Comparison of ENCODE assay signal across 19 cellular contexts in the genomic region with DNA sequence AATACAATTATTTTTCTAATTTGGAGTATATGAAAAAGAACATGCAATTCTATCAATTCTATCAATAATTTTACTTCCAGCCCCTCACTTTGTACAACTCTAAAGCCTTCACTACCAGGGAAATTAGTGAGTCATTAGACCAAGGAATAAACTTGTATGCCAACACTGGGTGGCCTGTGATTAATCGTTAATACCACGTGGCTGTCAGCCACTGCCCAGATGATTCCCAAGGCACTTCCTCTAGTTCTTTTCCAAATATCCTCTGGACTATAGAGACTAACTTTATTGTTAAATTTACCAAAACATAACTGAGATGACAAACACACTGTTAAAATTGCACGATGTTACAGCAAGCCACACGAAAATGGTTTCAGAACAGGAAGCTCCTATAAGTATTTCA. TPM values are rescaled to one million over a fixed set of nuclear protein-coding genes. Genes with fewer than 3 reads are reported as not detected.
DNase-seq lines count a peak whose midpoint lies in the region; ATAC-seq, FAIRE-seq and TF ChIP-seq lines count a peak whose summit lies in the region.
"Had no signal": no experiment of that assay in that cellular context is flagged by ENCODE, and none has a peak within 500 bp of the region (broad histone marks: within the 10 kb centered on the region; RNA-seq: fewer than 3 reads in every experiment).

No MANE protein-coding gene starts in this region.

- TF ChIP-seq RAD21 in HepG2 (CRISPR knock-in tag; IDR thresholded peaks at IDR 0.05), result no peak

- H4K20me1 ChIP-seq in HepG2 (ENCODE audit: insufficient read depth, low read length), result no peaks in the 10 kb centered on the region

- in situ Hi-C loops in HepG2 (cut with HindIII; ENCODE audit: extremely low pct_ligation_motif_present, low pct_unique_long_range_greater_than_20kb), result no loop called here

- no peak overlapping the region for H3K9ac ChIP-seq in HepG2 (ENCODE audit: insufficient read depth, low read depth, low read length)

- ATAC-seq in right lobe of liver (peak; percentile 33 to 65 (median 56)), HepG2 (no peak), body of pancreas (peak; percentile 67)
- ATAC-seq: activated CD8-positive, alpha-beta T cell treated with anti-CD3 and anti-CD28 coated beads for 36 hours; heart left ventricle; natural killer cell had no signal

- H3K36me3 ChIP-seq in right lobe of liver (no peaks in the 10 kb centered on the region), HepG2 (replicated peaks in 1 of 2; ENCODE audit: control insufficient read depth in 1 of 2, insufficient read depth in 2 of 2, low read length in 2 of 2) (no peaks in the 10 kb centered on the region), body of pancreas (replicated peaks in 1 of 2; ENCODE audit: insufficient read depth in 1 of 2, low read depth in 2 of 2) (no peaks in the 10 kb centered on the region)
- H3K36me3 ChIP-seq: heart left ventricle, upper lobe of left lung had no signal

- no peak overlapping the region for H3K4me2 ChIP-seq in HepG2 (ENCODE audit: low read depth, low read length)

- DNase-seq in right lobe of liver (no peak), HepG2 (ENCODE audit: low spot score) (no peak), body of pancreas (no peak), foreskin melanocyte (peak; percentile 78), NCI-H2196 treated with DMSO at 0.1 percent for 48 hours (lab: John Stamatoyannopoulos, UW; ENCODE audit: unreplicated experiment) (no peak), urothelium cell line (ENCODE audit: low spot score) (no peak), NCI-H526 (lab: John Stamatoyannopoulos, UW) (no peak), occipital lobe (lab: John Stamatoyannopoulos, UW) (no peak)
- DNase-seq: 8988T; activated CD8-positive, alpha-beta T cell treated with anti-CD3 and anti-CD28 coated beads for 36 hours; H9; heart left ventricle; natural killer cell; NCI-H146; NCI-H226; posterior cingulate gyrus; upper lobe of left lung had no signal

- CTCF ChIA-PET in HepG2 (lab: Yijun Ruan, JAX; ENCODE audit: low intra/inter-chr PET ratio, low total read pairs), result no interaction called here

- TF ChIP-seq EP300 in HepG2 (IDR thresholded peaks at IDR 0.05; ENCODE audit: low read depth in 2 of 2, low read length in 2 of 2), result no peak
- TF ChIP-seq EP300 in HepG2 (CRISPR knock-in tag; IDR thresholded peaks at IDR 0.05; ENCODE audit: borderline replicate concordance), result no peak

- H3K27me3 ChIP-seq in right lobe of liver (no peaks in the 10 kb centered on the region), HepG2 (ENCODE audit: control insufficient read depth in 1 of 2, insufficient read depth in 2 of 2, low read length in 2 of 2) (no peaks in the 10 kb centered on the region), body of pancreas (no peaks in the 10 kb centered on the region)
- H3K27me3 ChIP-seq: heart left ventricle, upper lobe of left lung had no signal

- TF ChIP-seq POLR2A in right lobe of liver (IDR thresholded peaks at IDR 0.05) (no peak), HepG2 (IDR thresholded peaks at IDR 0.05; ENCODE audit: insufficient read depth in 1 of 2, low read depth in 2 of 2, low read length in 2 of 2) (no peak), body of pancreas (IDR thresholded peaks at IDR 0.05) (no peak)

- H3K9me3 ChIP-seq in right lobe of liver (no peaks in the 10 kb centered on the region), HepG2 (ENCODE audit: low read length) (no peaks in the 10 kb centered on the region), body of pancreas (no peaks in the 10 kb centered on the region)
- H3K9me3 ChIP-seq: upper lobe of left lung had no signal

- BruUV-seq in HepG2 (replicated peaks; lab: Mats Ljungman, UMichigan), result no TSS peak

- no peak overlapping the region for H2AFZ ChIP-seq in HepG2 (ENCODE audit: low read length)

- H3K27ac ChIP-seq in right lobe of liver (peak overlapping the region in 1 of 3 donors; percentile 1), HepG2 (ENCODE audit: extremely low read length, insufficient read depth, low read length) (no peak overlapping the region), body of pancreas (peak overlapping the region in 1 of 4 donors; percentile 45)
- H3K27ac ChIP-seq: C4-2B had no signal

- peaks cover 0 to 7% (median 0%) of the 10 kb centered on the region in 4 donors for H3K4me1 ChIP-seq in right lobe of liver
- H3K4me1 ChIP-seq in HepG2 (ENCODE audit: insufficient read depth, low read length), result peaks cover 7% of the 10 kb centered on the region; the same call in 1 of the 2 replicates
- H3K4me1 ChIP-seq in body of pancreas, result no peaks in the 10 kb centered on the region

- intact Hi-C loops in right lobe of liver (cut with DNase I), result no loop called here
- intact Hi-C loops in HepG2 (cut with micrococcal nuclease; ENCODE audit: unreplicated experiment), result no loop called here
- intact Hi-C loops in body of pancreas (cut with DNase I), result no loop called here

- TF ChIP-seq CTCF in right lobe of liver (IDR thresholded peaks at IDR 0.05), result no peak
- TF ChIP-seq CTCF in HepG2 (CRISPR knock-in tag; IDR thresholded peaks at IDR 0.05), result no peak
- no peak for TF ChIP-seq CTCF in body of pancreas (IDR thresholded peaks at IDR 0.05)

- FAIRE-seq in HepG2 (lab: Jason Lieb, UNC), result no peak
- FAIRE-seq in urothelium cell line (lab: Jason Lieb, UNC), result no peak

- 37% methylated on average over 4 of the region's 4 CpGs for WGBS in right lobe of liver (ENCODE audit: insufficient coverage, low coverage, low lambda C conversion rate, missing lambda C conversion rate)
- WGBS in HepG2 (ENCODE audit: low lambda C conversion rate), result 81% methylated on average over 4 of the region's 4 CpGs
- 61 to 72% methylated on average over 4 of the region's 4 CpGs for WGBS in body of pancreas, 2 donors

- H3K4me3 ChIP-seq in right lobe of liver (no peak overlapping the region), HepG2 (replicated peaks in 1 of 3; ENCODE audit: insufficient read depth in 1 of 3, low read depth in 2 of 3, low read length in 3 of 3) (no peak overlapping the region), body of pancreas (no peak overlapping the region)
- H3K4me3 ChIP-seq: upper lobe of left lung had no signal

- POLR2A ChIA-PET in HepG2 (lab: Yijun Ruan, JAX), result no interaction called here

- H3K79me2 ChIP-seq in HepG2 (ENCODE audit: insufficient read depth, low read length), result no peaks in the 10 kb centered on the region

TF ChIP-seq in HepG2, 621 proteins besides CTCF, POLR2A, EP300 and RAD21 (continues in another document):
- TF ChIP-seq, protein P1, sequence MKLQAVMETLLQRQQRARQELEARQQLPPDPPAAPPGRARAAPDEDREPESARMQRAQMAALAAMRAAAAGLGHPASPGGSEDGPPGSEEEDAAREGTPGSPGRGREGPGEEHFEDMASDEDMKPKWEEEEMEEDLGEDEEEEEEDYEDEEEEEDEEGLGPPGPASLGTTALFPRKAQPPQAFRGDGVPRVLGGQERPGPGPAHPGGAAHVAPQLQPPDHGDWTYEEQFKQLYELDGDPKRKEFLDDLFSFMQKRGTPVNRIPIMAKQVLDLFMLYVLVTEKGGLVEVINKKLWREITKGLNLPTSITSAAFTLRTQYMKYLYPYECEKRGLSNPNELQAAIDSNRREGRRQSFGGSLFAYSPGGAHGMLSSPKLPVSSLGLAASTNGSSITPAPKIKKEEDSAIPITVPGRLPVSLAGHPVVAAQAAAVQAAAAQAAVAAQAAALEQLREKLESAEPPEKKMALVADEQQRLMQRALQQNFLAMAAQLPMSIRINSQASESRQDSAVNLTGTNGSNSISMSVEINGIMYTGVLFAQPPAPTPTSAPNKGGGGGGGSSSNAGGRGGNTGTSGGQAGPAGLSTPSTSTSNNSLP (IDR thresholded peaks at IDR 0.05; ENCODE audit: low read depth, low read length), result no peak
- TF ChIP-seq, protein P2, sequence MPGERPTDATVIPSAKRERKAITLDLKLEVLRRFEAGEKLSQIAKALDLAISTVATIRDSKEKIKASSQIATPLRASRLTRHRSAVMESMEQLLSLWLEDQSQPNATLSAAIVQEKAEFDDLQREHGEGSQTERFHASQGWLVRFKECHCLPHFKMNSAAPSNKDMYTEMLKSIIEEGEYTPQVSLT (CRISPR knock-in tag; IDR thresholded peaks at IDR 0.05; ENCODE audit: borderline replicate concordance, low read depth), result no peak
- TF ChIP-seq ZNF883 (CRISPR knock-in tag; IDR thresholded peaks at IDR 0.05; ENCODE audit: not compliant biosample characterization), result no peak
- no peak for TF ChIP-seq NFE2L1 (CRISPR knock-in tag; IDR thresholded peaks at IDR 0.05; ENCODE audit: borderline replicate concordance)
- no peak for TF ChIP-seq JARID2 (CRISPR knock-in tag; IDR thresholded peaks at IDR 0.05; ENCODE audit: insufficient replicate concordance)

RNA-seq across cellular contexts. Expression of a gene that starts 45.7 kb away (rescaled TPM):
- total RNA-seq in right lobe of liver (1 to 10 TPM; 2.2 to 10.0 (median 4.6) TPM), HepG2 (2016; rRNA removed; fragmentation: Illumina TruSeq; extraction: Trizol) (0.86 and 1.2 TPM in 2 replicates), body of pancreas (1 to 10 TPM; 4.9 to 7.3 TPM), occipital lobe (24.6 TPM)
- total RNA-seq in HepG2 (2016; cell fraction: cytosol; rRNA removed; fragmentation: Illumina TruSeq; extraction: Trizol; ENCODE audit: low read depth), result 1.5 TPM in 2 replicates
- 1.00 and 1.2 TPM in 2 replicates for total RNA-seq in HepG2 (2016; cell fraction: insoluble cytoplasmic fraction; rRNA removed; fragmentation: Illumina TruSeq; extraction: Trizol)
- 1.4 and 1.7 TPM in 2 replicates for total RNA-seq in HepG2 (2016; cell fraction: membrane; rRNA removed; fragmentation: Illumina TruSeq; extraction: Trizol)
- total RNA-seq in HepG2 (2016; cell fraction: nucleus; rRNA removed; fragmentation: Illumina TruSeq; extraction: Trizol), result 1.4 TPM in 2 replicates
- 1.1 and 1.2 TPM in 2 replicates for polyA plus RNA-seq in HepG2 (2011; rRNA removed)
- polyA plus RNA-seq in HepG2 (2011; cell fraction: cytosol; rRNA removed), result 0.85 and 1.0 TPM in 2 replicates
- 2.2 and 2.4 TPM in 2 replicates for polyA plus RNA-seq in HepG2 (2011; cell fraction: nucleus; rRNA removed)
- 1.1 and 1.6 TPM in 2 replicates for polyA plus RNA-seq in HepG2 (2012)
- polyA plus RNA-seq in HepG2 (2016; cell fraction: cytosol; fragmentation: Illumina TruSeq; extraction: Trizol; ENCODE audit: low read depth), result 0.11 and 0.16 TPM in 2 replicates
- 0.65 and 0.91 TPM in 2 replicates for polyA plus RNA-seq in HepG2 (2016; cell fraction: insoluble cytoplasmic fraction; fragmentation: Illumina TruSeq; extraction: Trizol; ENCODE audit: low read depth)
- 0.37 and 0.44 TPM in 2 replicates for polyA plus RNA-seq in HepG2 (2016; cell fraction: membrane; fragmentation: Illumina TruSeq; extraction: Trizol; ENCODE audit: low read depth)
- polyA plus RNA-seq in HepG2 (2016; cell fraction: nucleus; fragmentation: Illumina TruSeq; extraction: Trizol; ENCODE audit: insufficient read depth, low read depth), result 1.5 and 2.3 TPM in 2 replicates
- polyA minus RNA-seq in HepG2 (2011; rRNA and poly(A)+ RNA removed; ENCODE audit: low replicate concordance), result 9.5 and 48.9 TPM in 2 replicates
- 1.5 and 1.6 TPM in 2 replicates for polyA minus RNA-seq in HepG2 (2011; cell fraction: cytosol; rRNA and poly(A)+ RNA removed)
- polyA minus RNA-seq in HepG2 (2011; cell fraction: nucleus; rRNA and poly(A)+ RNA removed), result 2.5 and 2.6 TPM in 2 replicates
- total RNA-seq: activated T-helper 1 cell treated with anti-CD3 and anti-CD28 coated beads, Interleukin-12 subunit alpha, Interleukin-12 subunit beta, Interleukin-2, Interleukin-4 antibody, amounts not matched to agents 30 ng/mL and 10 ng/mL and 1 ng/mL, durations not matched to agents 14 hours and 24 hours and 36 hours; natural killer cell had no signal
